15 cellular contexts compared by ENCODE assay signal in genomic region chr12:52909256-52909655, GRCh38.
"Had no signal": no experiment of that assay in that cellular context is flagged by ENCODE, and none has a peak within 500 bp of the region (broad histone marks: within the 10 kb centered on the region; RNA-seq: fewer than 3 reads in every experiment).

No MANE protein-coding gene starts in this region.

- H3K9me3 ChIP-seq: ascending aorta, heart left ventricle, ovary, testis had no signal

- H3K4me3 ChIP-seq: ascending aorta, cardiac muscle cell, heart left ventricle, ovary, testis had no signal

- DNase-seq: activated CD4-positive, alpha-beta memory T cell treated with anti-CD3 and anti-CD28 coated beads for 36 hours; activated CD4-positive, CD25-positive, alpha-beta regulatory T cell treated with anti-CD3 and anti-CD28 coated beads, Interleukin-2, amount 50 U/mL, for 72 hours; activated T-cell treated with anti-CD3 and anti-CD28 coated beads, Interleukin-2, amount 50 U/mL, for 4 hours; foreskin melanocyte; heart left ventricle; nephron progenitor cell; ovary; stimulated activated CD4-positive, alpha-beta T cell treated with anti-CD3 and anti-CD28 coated beads, Interleukin-15, amount 100 ng/mL, for 24 hours; stimulated activated CD4-positive, alpha-beta T cell treated with anti-CD3 and anti-CD28 coated beads, Interleukin-4, amount 100 ng/mL, for 24 hours; testis had no signal

- H3K4me3 Mint-ChIP-seq: activated CD4-positive, alpha-beta memory T cell treated with anti-CD3 and anti-CD28 coated beads for 36 hours; activated T-cell treated with anti-CD3 and anti-CD28 coated beads, Interleukin-2, amount 50 U/mL, for 4 hours; memory B cell; nephron progenitor cell; stimulated activated naive CD8-positive, alpha-beta T cell treated with anti-CD3 and anti-CD28 coated beads, Interleukin-15, Interleukin-2, amounts not matched to agents 100 ng/mL and 50 ng/mL, for 24 hours; T-helper 2 cell treated with Interferon-gamma antibody and Interleukin-4, amounts not matched to agents 5 μg/mL and 100 μg/mL, for 36 hours had no signal

- H3K27ac Mint-ChIP-seq: activated CD4-positive, alpha-beta memory T cell treated with anti-CD3 and anti-CD28 coated beads for 36 hours; memory B cell; nephron progenitor cell; stimulated activated naive CD8-positive, alpha-beta T cell treated with anti-CD3 and anti-CD28 coated beads, Interleukin-15, Interleukin-2, amounts not matched to agents 100 ng/mL and 50 ng/mL, for 24 hours; T-helper 2 cell treated with Interferon-gamma antibody and Interleukin-4, amounts not matched to agents 5 μg/mL and 100 μg/mL, for 36 hours had no signal

- H3K9me3 Mint-ChIP-seq: activated CD4-positive, alpha-beta memory T cell treated with anti-CD3 and anti-CD28 coated beads for 36 hours; activated T-cell treated with anti-CD3 and anti-CD28 coated beads, Interleukin-2, amount 50 U/mL, for 4 hours; memory B cell; nephron progenitor cell; stimulated activated naive CD8-positive, alpha-beta T cell treated with anti-CD3 and anti-CD28 coated beads, Interleukin-15, Interleukin-2, amounts not matched to agents 100 ng/mL and 50 ng/mL, for 24 hours; T-helper 2 cell treated with Interferon-gamma antibody and Interleukin-4, amounts not matched to agents 5 μg/mL and 100 μg/mL, for 36 hours had no signal

- H3K27me3 ChIP-seq: ascending aorta, cardiac muscle cell, heart left ventricle, ovary, testis had no signal

- H3K4me1 Mint-ChIP-seq: memory B cell had no signal

- H3K27me3 Mint-ChIP-seq: activated CD4-positive, alpha-beta memory T cell treated with anti-CD3 and anti-CD28 coated beads for 36 hours; stimulated activated naive CD8-positive, alpha-beta T cell treated with anti-CD3 and anti-CD28 coated beads, Interleukin-15, Interleukin-2, amounts not matched to agents 100 ng/mL and 50 ng/mL, for 24 hours had no signal

- H3K27ac ChIP-seq: ascending aorta, heart left ventricle, ovary, testis had no signal

- H3K36me3 ChIP-seq: ascending aorta, cardiac muscle cell, heart left ventricle, ovary had no signal

- H3K36me3 Mint-ChIP-seq: activated CD4-positive, alpha-beta memory T cell treated with anti-CD3 and anti-CD28 coated beads for 36 hours; memory B cell had no signal

- H3K4me1 ChIP-seq: ascending aorta had no signal

- ATAC-seq: activated T-cell treated with anti-CD3 and anti-CD28 coated beads, Interleukin-2, amount 50 U/mL, for 4 hours; heart left ventricle had no signal
